8 cellular contexts compared by ENCODE assay signal in genomic region chr19:36371886-36372285, GRCh38. TPM values are rescaled to one million over a fixed set of nuclear protein-coding genes. Genes with fewer than 3 reads are reported as not detected.
"Had no signal": no experiment of that assay in that cellular context is flagged by ENCODE, and none has a peak within 500 bp of the region (broad histone marks: within the 10 kb centered on the region; RNA-seq: fewer than 3 reads in every experiment).

No MANE protein-coding gene starts in this region.

- H3K4me2 ChIP-seq: KMS-11 had no signal

- DNase-seq: IMR-90, KBM-7, KG1 had no signal

- H3K27ac ChIP-seq: HL-60, KMS-11 had no signal

- FAIRE-seq: HTR-8/SVneo had no signal

- H3K9ac ChIP-seq: KMS-11 had no signal

- H3K27ac Mint-ChIP-seq: IgD-negative memory B cell had no signal

RNA-seq across cellular contexts. Expression of gene ZFP82, which starts 46.6 kb away (rescaled TPM):
- total RNA-seq: HT-29 had no signal
